In genomic region chr17:10192963-10193362, GRCh38 we compare ENCODE assay signal across 1 cellular context.
A peak's percentile ranks its signal among the peaks of the same experiment; 100 is the strongest.
TF ChIP-seq lines count a peak whose summit lies in the region.

No MANE protein-coding gene starts in this region.

TF ChIP-seq in IMR-90, 13 proteins besides CTCF, POLR2A, EP300 and RAD21:
- TF ChIP-seq FOS (IDR thresholded peaks at IDR 0.05; ENCODE audit: low read depth, low read length) (0 out of 2 replicates have a peak, but pooled peaks have one; percentile 21), MAZ (IDR thresholded peaks at IDR 0.05; ENCODE audit: borderline replicate concordance, low read depth, low read length) (no peak), NFE2L2 (IDR thresholded peaks at IDR 0.05; ENCODE audit: low read depth, low read length) (no peak)
